ENCODE assay signal across 7 cellular contexts in genomic region chr10:70222811-70223447, GRCh38. TPM values are rescaled to one million over a fixed set of nuclear protein-coding genes. Genes with fewer than 3 reads are reported as not detected.
DNase-seq lines count a peak whose midpoint lies in the region; ATAC-seq and TF ChIP-seq lines count a peak whose summit lies in the region.
"Not testable (repeated sequence)": the region's sequence is repeated elsewhere in the genome, so short reads cannot be mapped to it uniquely, and the experiment has no call there.

No MANE protein-coding gene starts in this region.

- not testable (repeated sequence) for BruUV-seq in Calu3 (replicated peaks; lab: Mats Ljungman, UMichigan)

- H3K36me3 Mint-ChIP-seq in Calu3 (ENCODE audit: insufficient read depth, unreplicated experiment): peaks cover 56% of the 10 kb centered on the region
- H3K36me3 Mint-ChIP-seq in T-cell: peaks cover 11% of the 10 kb centered on the region
- H3K36me3 Mint-ChIP-seq in activated CD4-positive, alpha-beta memory T cell treated with anti-CD3 and anti-CD28 coated beads for 36 hours: peaks cover 28% of the 10 kb centered on the region
- H3K36me3 Mint-ChIP-seq in activated T-helper 2 cell treated with anti-CD3 and anti-CD28 coated beads, Interferon-gamma antibody, Interleukin-2, Interleukin-4, amounts not matched to agents 10 μg/mL and 5 μg/mL and 100 μg/mL, durations not matched to agents 14 hours and 24 hours and 36 hours (ENCODE audit: low read depth): peaks cover 46% of the 10 kb centered on the region
- not testable (repeated sequence) for H3K36me3 Mint-ChIP-seq in neural crest cell (ENCODE audit: low read depth)

- H3K9ac ChIP-seq in Karpas-422 (ENCODE audit: low read length): not testable (repeated sequence)

- not testable (repeated sequence) for DNase-seq in Calu3; Karpas-422; T-cell; activated CD4-positive, alpha-beta memory T cell treated with anti-CD3 and anti-CD28 coated beads for 36 hours; activated T-helper 2 cell treated with anti-CD3 and anti-CD28 coated beads, Interferon-gamma antibody, Interleukin-2, Interleukin-4, amounts not matched to agents 10 μg/mL and 5 μg/mL and 100 μg/mL, durations not matched to agents 14 hours and 24 hours and 36 hours (ENCODE audit: low spot score); body of pancreas; neural crest cell (ENCODE audit: low read depth, low spot score)

- H3K27ac Mint-ChIP-seq in Calu3 (ENCODE audit: unreplicated experiment) (peak overlapping the region; percentile 87), T-cell (peak overlapping the region; percentile 68 to 83), neural crest cell (ENCODE audit: unreplicated experiment) (peak overlapping the region; percentile 50)
- H3K27ac Mint-ChIP-seq in activated CD4-positive, alpha-beta memory T cell treated with anti-CD3 and anti-CD28 coated beads for 36 hours: peak overlapping the region; percentile 49
- H3K27ac Mint-ChIP-seq in activated T-helper 2 cell treated with anti-CD3 and anti-CD28 coated beads, Interferon-gamma antibody, Interleukin-2, Interleukin-4, amounts not matched to agents 10 μg/mL and 5 μg/mL and 100 μg/mL, durations not matched to agents 14 hours and 24 hours and 36 hours: peak overlapping the region; percentile 58

- WGBS in body of pancreas, 2 donors: 79% methylated on average over 7 to 9 of the region's 9 CpGs

- H3K27me3 Mint-ChIP-seq in Calu3 (ENCODE audit: unreplicated experiment); T-cell; activated CD4-positive, alpha-beta memory T cell treated with anti-CD3 and anti-CD28 coated beads for 36 hours; activated T-helper 2 cell treated with anti-CD3 and anti-CD28 coated beads, Interferon-gamma antibody, Interleukin-2, Interleukin-4, amounts not matched to agents 10 μg/mL and 5 μg/mL and 100 μg/mL, durations not matched to agents 14 hours and 24 hours and 36 hours (ENCODE audit: low read depth); neural crest cell (ENCODE audit: low read depth): not testable (repeated sequence)

- intact Hi-C loops in Calu3 (cut with micrococcal nuclease; ENCODE audit: unreplicated experiment): loop anchor here (1.0 to 5.0 kb wide), 5 partner anchors 34 to 164 kb away; no protein-coding TSS in a partner anchor
- intact Hi-C loops in activated CD4-positive, alpha-beta memory T cell treated with anti-CD3 and anti-CD28 coated beads for 36 hours (cut with micrococcal nuclease); activated T-helper 2 cell treated with anti-CD3 and anti-CD28 coated beads, Interferon-gamma antibody, Interleukin-2, Interleukin-4, amounts not matched to agents 10 μg/mL and 5 μg/mL and 100 μg/mL, durations not matched to agents 14 hours and 24 hours and 36 hours (cut with micrococcal nuclease): not testable (repeated sequence)
- intact Hi-C loops in body of pancreas (cut with DNase I): loop anchor here (5.0 kb wide), 1 partner anchor 144 kb away; no protein-coding TSS in a partner anchor

- CTCF ChIA-PET in Calu3 (lab: Charles Lee) (interaction anchor here (0.6 to 3.4 kb wide), 15 partner anchors 10 to 164 kb away, joined by 3 to 145 read pairs (median 5); partner anchors contain the start of genes PPA1 and TYSND1), T-cell (lab: Charles Lee) (interaction anchor here (0.6 to 4.2 kb wide), 14 partner anchors 9 to 655 kb away, joined by 3 to 177 read pairs (median 4); partner anchors contain the start of gene TYSND1 (in 1 of the 2))
- CTCF ChIA-PET in activated CD4-positive, alpha-beta memory T cell treated with anti-CD3 and anti-CD28 coated beads for 36 hours (lab: Charles Lee): interaction anchor here (0.5 to 11.7 kb wide), 12 partner anchors 10 to 536 kb away, joined by 3 to 383 read pairs (median 6); partner anchors contain the start of genes PPA1, SAR1A and TYSND1

- H3K4me1 ChIP-seq in Karpas-422 (ENCODE audit: low read length) (peaks cover 57% of the 10 kb centered on the region), body of pancreas (peaks cover 31% of the 10 kb centered on the region)

- not testable (repeated sequence) for H3K9me3 ChIP-seq in Karpas-422 (ENCODE audit: low read length); body of pancreas

- H3K4me3 ChIP-seq in Karpas-422 (ENCODE audit: low read length); body of pancreas: not testable (repeated sequence)

- TF ChIP-seq POLR2A in body of pancreas (IDR thresholded peaks at IDR 0.05): not testable (repeated sequence)

- not testable (repeated sequence) for TF ChIP-seq CTCF in Calu3 (IDR thresholded peaks at IDR 0.05; ENCODE audit: unreplicated experiment); body of pancreas (IDR thresholded peaks at IDR 0.05); neural crest cell (conservative IDR thresholded peaks at IDR 0.05)

- not testable (repeated sequence) for H3K9me3 Mint-ChIP-seq in Calu3 (ENCODE audit: low read depth, unreplicated experiment); T-cell; activated CD4-positive, alpha-beta memory T cell treated with anti-CD3 and anti-CD28 coated beads for 36 hours; activated T-helper 2 cell treated with anti-CD3 and anti-CD28 coated beads, Interferon-gamma antibody, Interleukin-2, Interleukin-4, amounts not matched to agents 10 μg/mL and 5 μg/mL and 100 μg/mL, durations not matched to agents 14 hours and 24 hours and 36 hours; neural crest cell

- H3K27ac ChIP-seq in Karpas-422 (ENCODE audit: low read length): peak overlapping the region; percentile 54
- peak overlapping the region in 3 of 4 donors; percentile 37 to 72 (median 56) for H3K27ac ChIP-seq in body of pancreas

- not testable (repeated sequence) for H2AFZ ChIP-seq in Karpas-422 (ENCODE audit: low read length)

- peaks cover 16% of the 10 kb centered on the region; the same call in 1 of the 2 replicates for H4K20me1 ChIP-seq in Karpas-422 (ENCODE audit: insufficient read depth, low read depth, low read length)

- H3K4me2 ChIP-seq in Karpas-422 (ENCODE audit: low read depth, low read length, poor library complexity, severe bottlenecking): not testable (repeated sequence)

- H3K4me1 Mint-ChIP-seq in Calu3 (ENCODE audit: low read depth, unreplicated experiment): peaks cover 48% of the 10 kb centered on the region
- peaks cover 16 to 25% (median 18%) of the 10 kb centered on the region in 3 donors for H3K4me1 Mint-ChIP-seq in T-cell
- peaks cover 46% of the 10 kb centered on the region for H3K4me1 Mint-ChIP-seq in activated CD4-positive, alpha-beta memory T cell treated with anti-CD3 and anti-CD28 coated beads for 36 hours (ENCODE audit: low read depth)
- peaks cover 39% of the 10 kb centered on the region for H3K4me1 Mint-ChIP-seq in activated T-helper 2 cell treated with anti-CD3 and anti-CD28 coated beads, Interferon-gamma antibody, Interleukin-2, Interleukin-4, amounts not matched to agents 10 μg/mL and 5 μg/mL and 100 μg/mL, durations not matched to agents 14 hours and 24 hours and 36 hours (ENCODE audit: low read depth)
- H3K4me1 Mint-ChIP-seq in neural crest cell: not testable (repeated sequence)

- H3K27me3 ChIP-seq in Karpas-422 (ENCODE audit: low read length); body of pancreas: not testable (repeated sequence)

- H3K79me2 ChIP-seq in Karpas-422 (ENCODE audit: low read length): peaks cover 83% of the 10 kb centered on the region

- H3K9me2 ChIP-seq in Karpas-422 (replicated peaks; ENCODE audit: insufficient read depth, low read length): not testable (repeated sequence)

- peak overlapping the region; percentile 44 for H3K4me3 Mint-ChIP-seq in Calu3 (ENCODE audit: low read depth, unreplicated experiment)
- not testable (repeated sequence) for H3K4me3 Mint-ChIP-seq in T-cell; activated CD4-positive, alpha-beta memory T cell treated with anti-CD3 and anti-CD28 coated beads for 36 hours; activated T-helper 2 cell treated with anti-CD3 and anti-CD28 coated beads, Interferon-gamma antibody, Interleukin-2, Interleukin-4, amounts not matched to agents 10 μg/mL and 5 μg/mL and 100 μg/mL, durations not matched to agents 14 hours and 24 hours and 36 hours (ENCODE audit: low read depth); neural crest cell

- H3K36me3 ChIP-seq in Karpas-422 (ENCODE audit: insufficient read depth, low read length): peaks cover 62% of the 10 kb centered on the region
- not testable (repeated sequence) for H3K36me3 ChIP-seq in body of pancreas (replicated peaks in 1 of 2; ENCODE audit: insufficient read depth in 1 of 2, low read depth in 2 of 2)

- POLR2A ChIA-PET in T-cell (lab: Charles Lee): not testable (repeated sequence)
- POLR2A ChIA-PET in activated CD4-positive, alpha-beta memory T cell treated with anti-CD3 and anti-CD28 coated beads for 36 hours (lab: Charles Lee): interaction anchor here (0.6 to 3.3 kb wide), 2 partner anchors 10 to 141 kb away, joined by 3 to 20 read pairs; partner anchors contain the start of gene PPA1

- not testable (repeated sequence) for ATAC-seq in T-cell (replicated peaks in 1 of 4); body of pancreas

RNA-seq across cellular contexts. Expression of gene PPA1, which starts 10.3 kb away (rescaled TPM):
- total RNA-seq in Calu3 (2022): 260 and 280 TPM in 2 replicates
- 375 and 560 TPM in 2 replicates for total RNA-seq in Karpas-422 (2014; rRNA removed; shearing (Covaris generic); ENCODE audit: low replicate concordance)
- total RNA-seq in T-cell: 10 to 100 TPM; 56.7 to 78.4 (median 64.4) TPM
- total RNA-seq in activated CD4-positive, alpha-beta memory T cell treated with anti-CD3 and anti-CD28 coated beads for 36 hours: 100 to 1,000 TPM; 359 to 368 TPM
- 405 and 419 TPM in 2 replicates for total RNA-seq in activated T-helper 2 cell treated with anti-CD3 and anti-CD28 coated beads, Interferon-gamma antibody, Interleukin-2, Interleukin-4, amounts not matched to agents 10 μg/mL and 5 μg/mL and 100 μg/mL, durations not matched to agents 14 hours and 24 hours and 36 hours
- total RNA-seq in body of pancreas: 100 to 1,000 TPM; 101 to 108 TPM
- total RNA-seq in neural crest cell: 174 and 179 TPM in 2 replicates

RNA-seq across cellular contexts. Expression of gene SAR1A, which starts 52.6 kb away (rescaled TPM):
- total RNA-seq in Calu3 (2022) (166 and 175 TPM in 2 replicates), T-cell (100 to 1,000 TPM in 2 of 5 donors, 10 to 100 TPM in 3; 64.0 to 132 (median 82.3) TPM), body of pancreas (10 to 100 TPM; 26.0 to 29.8 TPM), neural crest cell (120 and 124 TPM in 2 replicates)
- 49.6 and 78.9 TPM in 2 replicates for total RNA-seq in Karpas-422 (2014; rRNA removed; shearing (Covaris generic); ENCODE audit: low replicate concordance)
- total RNA-seq in activated CD4-positive, alpha-beta memory T cell treated with anti-CD3 and anti-CD28 coated beads for 36 hours: 10 to 100 TPM; 91.9 to 94.8 TPM
- total RNA-seq in activated T-helper 2 cell treated with anti-CD3 and anti-CD28 coated beads, Interferon-gamma antibody, Interleukin-2, Interleukin-4, amounts not matched to agents 10 μg/mL and 5 μg/mL and 100 μg/mL, durations not matched to agents 14 hours and 24 hours and 36 hours: 115 and 129 TPM in 2 replicates
